In genomic region chr6:137945149-137945498, GRCh38 we compare ENCODE assay signal across 14 cellular contexts.
DNase-seq lines count a peak whose midpoint lies in the region; ATAC-seq and TF ChIP-seq lines count a peak whose summit lies in the region.
"Had no signal": no experiment of that assay in that cellular context is flagged by ENCODE, and none has a peak within 500 bp of the region (broad histone marks: within the 10 kb centered on the region; RNA-seq: fewer than 3 reads in every experiment).

No MANE protein-coding gene starts in this region.

- peaks cover 5% of the 10 kb centered on the region for H3K4me1 Mint-ChIP-seq in chondrocyte (ENCODE audit: low read depth)
- peaks cover 55% of the 10 kb centered on the region for H3K4me1 Mint-ChIP-seq in stimulated activated memory B cell treated with anti-CD40 and anti-IgM and Interleukin-4, amounts not matched to agents 10 μg/mL and 1 μg/mL and 100 μg/mL, for 72 hours
- H3K4me1 Mint-ChIP-seq: brain had no signal

- no peaks in the 10 kb centered on the region for H3K9me3 Mint-ChIP-seq in chondrocyte (ENCODE audit: low read depth)
- no peaks in the 10 kb centered on the region for H3K9me3 Mint-ChIP-seq in stimulated activated memory B cell treated with anti-CD40 and anti-IgM and Interleukin-4, amounts not matched to agents 10 μg/mL and 1 μg/mL and 100 μg/mL, for 72 hours
- H3K9me3 Mint-ChIP-seq: activated naive CD4-positive, alpha-beta T cell treated with anti-CD3 and anti-CD28 coated beads, Interleukin-2, amount 10 ng/mL, durations not matched to agents 7 days and 5 days had no signal

- peak; percentile 20 for ATAC-seq in Right ventricle myocardium inferior
- no peak for ATAC-seq in stimulated activated memory B cell treated with anti-CD40 and anti-IgM and Interleukin-4, amounts not matched to agents 10 μg/mL and 1 μg/mL and 100 μg/mL, for 72 hours
- ATAC-seq in GM21528 (IDR thresholded peaks at IDR 0.05; ENCODE audit: low FRiP score, unreplicated experiment), result no peak
- no peak for ATAC-seq in HG03139 (IDR thresholded peaks at IDR 0.05; ENCODE audit: unreplicated experiment)

- H3K4me3 Mint-ChIP-seq in chondrocyte (ENCODE audit: unreplicated experiment), result no peak overlapping the region
- no peak overlapping the region for H3K4me3 Mint-ChIP-seq in stimulated activated memory B cell treated with anti-CD40 and anti-IgM and Interleukin-4, amounts not matched to agents 10 μg/mL and 1 μg/mL and 100 μg/mL, for 72 hours
- H3K4me3 Mint-ChIP-seq: activated naive CD4-positive, alpha-beta T cell treated with anti-CD3 and anti-CD28 coated beads, Interleukin-2, amount 10 ng/mL, durations not matched to agents 7 days and 5 days; brain had no signal

- H3K27ac Mint-ChIP-seq in chondrocyte (ENCODE audit: unreplicated experiment), result no peak overlapping the region
- H3K27ac Mint-ChIP-seq in stimulated activated memory B cell treated with anti-CD40 and anti-IgM and Interleukin-4, amounts not matched to agents 10 μg/mL and 1 μg/mL and 100 μg/mL, for 72 hours, result peak overlapping the region; percentile 1
- H3K27ac Mint-ChIP-seq: activated naive CD4-positive, alpha-beta T cell treated with anti-CD3 and anti-CD28 coated beads, Interleukin-2, amount 10 ng/mL, durations not matched to agents 7 days and 5 days; brain had no signal

- intact Hi-C loops in Right ventricle myocardium inferior (cut with DNase I), result loop anchor here (1.0 to 5.0 kb wide), 3 partner anchors 143 to 240 kb away; no protein-coding TSS in a partner anchor
- intact Hi-C loops in cardiac septum (cut with DNase I), result loop anchor here (2.0 to 10.0 kb wide), 2 partner anchors 140 to 236 kb away; no protein-coding TSS in a partner anchor

- no peaks in the 10 kb centered on the region for H3K27me3 Mint-ChIP-seq in chondrocyte (ENCODE audit: low read depth)
- no peaks in the 10 kb centered on the region for H3K27me3 Mint-ChIP-seq in stimulated activated memory B cell treated with anti-CD40 and anti-IgM and Interleukin-4, amounts not matched to agents 10 μg/mL and 1 μg/mL and 100 μg/mL, for 72 hours
- H3K27me3 Mint-ChIP-seq: activated naive CD4-positive, alpha-beta T cell treated with anti-CD3 and anti-CD28 coated beads, Interleukin-2, amount 10 ng/mL, durations not matched to agents 7 days and 5 days had no signal

- peaks cover 2% of the 10 kb centered on the region for H3K36me3 Mint-ChIP-seq in chondrocyte (ENCODE audit: low read depth)
- no peaks in the 10 kb centered on the region for H3K36me3 Mint-ChIP-seq in stimulated activated memory B cell treated with anti-CD40 and anti-IgM and Interleukin-4, amounts not matched to agents 10 μg/mL and 1 μg/mL and 100 μg/mL, for 72 hours
- H3K36me3 Mint-ChIP-seq: activated naive CD4-positive, alpha-beta T cell treated with anti-CD3 and anti-CD28 coated beads, Interleukin-2, amount 10 ng/mL, durations not matched to agents 7 days and 5 days; brain had no signal

- peak; percentile 7 for TF ChIP-seq CTCF in LNCAP (IDR thresholded peaks at IDR 0.05)
- peak; percentile 64 for TF ChIP-seq CTCF in chondrocyte (IDR thresholded peaks at IDR 0.05)

- DNase-seq in Right ventricle myocardium inferior (ENCODE audit: missing footprints) (no peak), cardiac septum (ENCODE audit: low spot score) (no peak), chondrocyte (ENCODE audit: low spot score) (no peak), midbrain (lab: John Stamatoyannopoulos, UW) (no peak)
- DNase-seq: NCI-H187, NCI-H446 treated with DMSO at 0.1 percent for 48 hours, posterior cingulate gyrus, WERI-Rb-1 had no signal
